In genomic region chr1:7300893-7301292, GRCh38 we compare ENCODE assay signal across 11 cellular contexts.
DNase-seq lines count a peak whose midpoint lies in the region; ATAC-seq, FAIRE-seq and TF ChIP-seq lines count a peak whose summit lies in the region.
"Had no signal": no experiment of that assay in that cellular context is flagged by ENCODE, and none has a peak within 500 bp of the region (broad histone marks: within the 10 kb centered on the region; RNA-seq: fewer than 3 reads in every experiment).

No MANE protein-coding gene starts in this region.

- no peaks in the 10 kb centered on the region for H3K36me3 ChIP-seq in osteoblast (ENCODE audit: insufficient read depth, low read length)
- H3K36me3 ChIP-seq: cardiac muscle cell had no signal

- peak overlapping the region; percentile 11 for H3K4me2 ChIP-seq in osteoblast (ENCODE audit: insufficient read depth, low read length)

- H3K27me3 ChIP-seq in osteoblast (ENCODE audit: insufficient read depth, low read length): no peaks in the 10 kb centered on the region
- H3K27me3 ChIP-seq: cardiac muscle cell had no signal

- peaks cover 36% of the 10 kb centered on the region for H3K4me1 ChIP-seq in osteoblast (ENCODE audit: insufficient read depth, low read length)

- DNase-seq in RPMI7951 (ENCODE audit: low read depth) (peak; percentile 91), osteoblast (ENCODE audit: insufficient read length, low spot score, missing footprints) (peak; percentile 93), GM19238 (ENCODE audit: insufficient read length, low spot score) (no peak)
- DNase-seq: DND-41, NCI-H2227 treated with DMSO at 0.1 percent for 48 hours had no signal

- H2AFZ ChIP-seq in osteoblast (ENCODE audit: low read length): no peak overlapping the region

- H3K27ac ChIP-seq in osteoblast (ENCODE audit: low read depth, low read length): peak overlapping the region; percentile 96
- H3K27ac ChIP-seq: cardiac muscle cell had no signal

- no peaks in the 10 kb centered on the region for H4K20me1 ChIP-seq in osteoblast (ENCODE audit: insufficient read depth, low read length)

- FAIRE-seq in G401.6 (lab: Jason Lieb, UNC): peak; percentile 100

- H3K79me2 ChIP-seq in osteoblast (ENCODE audit: insufficient read depth, low read length): no peaks in the 10 kb centered on the region

- no peak for TF ChIP-seq CTCF in osteoblast (IDR thresholded peaks at IDR 0.05; ENCODE audit: extremely low read depth, low read depth, low read length)

- H3K9me3 ChIP-seq in osteoblast (ENCODE audit: low read depth, low read length): no peaks in the 10 kb centered on the region

- peak; percentile 33 for ATAC-seq in esophagus mucosa
- no peak for ATAC-seq in GM21723 (IDR thresholded peaks at IDR 0.05; ENCODE audit: unreplicated experiment)
- ATAC-seq in HG03135 (IDR thresholded peaks at IDR 0.05; ENCODE audit: unreplicated experiment): no peak
- no peak for ATAC-seq in GM21786 (IDR thresholded peaks at IDR 0.05; ENCODE audit: unreplicated experiment)

- no peak overlapping the region for H3K4me3 ChIP-seq in osteoblast (ENCODE audit: insufficient read depth, low read length)
- H3K4me3 ChIP-seq: cardiac muscle cell had no signal
